ENCODE assay signal across 22 cellular contexts in genomic region chr6:88577461-88577860, GRCh38.
"Had no signal": no experiment of that assay in that cellular context is flagged by ENCODE, and none has a peak within 500 bp of the region (broad histone marks: within the 10 kb centered on the region; RNA-seq: fewer than 3 reads in every experiment).

No MANE protein-coding gene starts in this region.

- ATAC-seq: effector memory CD8-positive, alpha-beta T cell; esophagus mucosa; foreskin keratinocyte; gastrocnemius medialis; gastroesophageal sphincter; heart left ventricle; heart right ventricle had no signal

- H3K36me3 ChIP-seq: colonic mucosa, esophagus muscularis mucosa, esophagus squamous epithelium, gastrocnemius medialis, gastroesophageal sphincter, heart left ventricle, heart right ventricle had no signal

- H3K9me3 ChIP-seq: colonic mucosa, esophagus muscularis mucosa, esophagus squamous epithelium, gastrocnemius medialis had no signal

- H3K4me1 ChIP-seq: colonic mucosa, esophagus muscularis mucosa, esophagus squamous epithelium, foreskin keratinocyte, gastrocnemius medialis, gastroesophageal sphincter, heart left ventricle, heart right ventricle had no signal

- DNase-seq: colonic mucosa; cortex of kidney; dermis blood vessel endothelial cell; dorsolateral prefrontal cortex; effector CD4-positive, alpha-beta T cell; effector CD8-positive, alpha-beta T cell; effector memory CD4-positive, alpha-beta T cell; effector memory CD8-positive, alpha-beta T cell; endodermal cell; erythroblast; esophagus squamous epithelium; foreskin fibroblast; foreskin keratinocyte; foreskin melanocyte; gastrocnemius medialis; glutamatergic neuron; heart left ventricle; heart right ventricle had no signal

- H3K4me3 ChIP-seq: colonic mucosa, coronary artery, dorsolateral prefrontal cortex, esophagus muscularis mucosa, esophagus squamous epithelium, gastrocnemius medialis, gastroesophageal sphincter, heart left ventricle, heart right ventricle had no signal
